1 cellular context compared by ENCODE assay signal in genomic region chr1:16013220-16013907, GRCh38.
TF ChIP-seq lines count a peak whose summit lies in the region.

No MANE protein-coding gene starts in this region.

TF ChIP-seq in H1, 55 proteins besides CTCF, POLR2A, EP300 and RAD21:
- no peak for TF ChIP-seq SRF (IDR thresholded peaks at IDR 0.05; ENCODE audit: low read depth, low read length)
- TF ChIP-seq HDAC2 (IDR thresholded peaks at IDR 0.05; ENCODE audit: borderline replicate concordance in 1 of 2, low read depth in 2 of 2, low read length in 2 of 2), result peak in 1 of 2 experiments; percentile 91; a peak in 1 of 4 replicates
- peak; percentile 11 for TF ChIP-seq KDM4A (IDR thresholded peaks at IDR 0.05; ENCODE audit: low read depth, low read length, severe bottlenecking)
- peak; percentile 45 for TF ChIP-seq TBP (IDR thresholded peaks at IDR 0.05; ENCODE audit: low read depth, low read length)
- peak; percentile 31; the same call in 1 of the 2 replicates for TF ChIP-seq TAF1 (IDR thresholded peaks at IDR 0.05; ENCODE audit: low read depth, low read length)
- peak; percentile 54; the same call in 1 of the 2 replicates for TF ChIP-seq ATF3 (IDR thresholded peaks at IDR 0.05; ENCODE audit: insufficient read depth, low read depth, low read length)
- peak; percentile 88 for TF ChIP-seq JUN (IDR thresholded peaks at IDR 0.05; ENCODE audit: low read depth, low read length)
- no peak for TF ChIP-seq SIN3A (conservative IDR thresholded peaks at IDR 0.05 in 1 of 2, IDR thresholded peaks at IDR 0.05 in 1 of 2; ENCODE audit: low read depth in 1 of 2, low read length in 2 of 2)
- peak; percentile 99 for TF ChIP-seq JUND (IDR thresholded peaks at IDR 0.05; ENCODE audit: low read length)
- TF ChIP-seq KDM1A (IDR thresholded peaks at IDR 0.05; ENCODE audit: borderline replicate concordance, low read length), result peak; percentile 98
- TF ChIP-seq TAF7 (optimal IDR thresholded peaks at IDR 0.05; ENCODE audit: borderline replicate concordance, low read depth, low read length), result no peak
- TF ChIP-seq ASH2L (IDR thresholded peaks at IDR 0.05; ENCODE audit: low read length), result peak; percentile 7
- TF ChIP-seq TEAD4 (IDR thresholded peaks at IDR 0.05; ENCODE audit: low read depth, low read length), result 0 out of 2 replicates have a peak, but pooled peaks have one; percentile 30
